Comparison of ENCODE assay signal across 6 cellular contexts in genomic region chr2:180258579-180258978, GRCh38.
"Had no signal": no experiment of that assay in that cellular context is flagged by ENCODE, and none has a peak within 500 bp of the region (broad histone marks: within the 10 kb centered on the region; RNA-seq: fewer than 3 reads in every experiment).

No MANE protein-coding gene starts in this region.

- ATAC-seq: GM23338, HepG2 had no signal

- DNase-seq: H9, HCEC 1CT, KBM-7 had no signal

- H3K4me2 ChIP-seq: GM23338 had no signal

- H2AFZ ChIP-seq: GM23338 had no signal

- H3K4me3 ChIP-seq: GM23338 had no signal

- H3K27ac ChIP-seq: HL-60 had no signal
